Comparison of ENCODE assay signal across 8 cellular contexts in the genomic region with DNA sequence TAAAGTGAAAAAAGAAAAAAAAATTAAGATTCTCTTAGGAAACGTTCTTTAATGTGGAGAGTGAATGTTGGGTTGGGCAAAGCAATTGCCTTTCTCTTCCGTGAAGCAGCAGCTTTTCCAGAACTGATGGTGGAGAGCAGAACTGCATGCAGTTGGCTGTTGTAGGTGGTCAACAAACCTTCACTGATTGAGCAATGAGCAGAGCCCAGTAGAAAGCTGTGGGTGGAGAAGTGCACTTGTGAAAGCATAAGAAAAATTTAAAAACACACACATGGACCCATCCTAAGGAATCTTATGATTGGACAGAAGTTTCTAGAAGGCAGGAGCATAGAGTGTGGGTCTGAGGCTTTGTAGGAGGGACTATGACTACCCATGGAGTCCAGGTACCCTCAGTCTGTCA. TPM values are rescaled to one million over a fixed set of nuclear protein-coding genes. Genes with fewer than 3 reads are reported as not detected.
DNase-seq lines count a peak whose midpoint lies in the region; ATAC-seq and TF ChIP-seq lines count a peak whose summit lies in the region.

No MANE protein-coding gene starts in this region.

- peaks cover 24% of the 10 kb centered on the region for H3K4me1 ChIP-seq in IMR-90 (ENCODE audit: control insufficient read depth, insufficient read depth, low read length)
- H3K4me1 ChIP-seq in breast epithelium = peaks cover 9 to 21% of the 10 kb centered on the region in 2 donors
- peaks cover 34 to 68% of the 10 kb centered on the region in 2 donors for H3K4me1 ChIP-seq in thoracic aorta (ENCODE audit: control insufficient read depth in 1 of 2, low read depth in 2 of 2)
- H3K4me1 ChIP-seq in CD8-positive, alpha-beta T cell (ENCODE audit: insufficient read depth, low read length) = no peaks in the 10 kb centered on the region

- DNase-seq in IMR-90 (peak; percentile 74), breast epithelium (ENCODE audit: low spot score in 2 of 2) (no peak), thoracic aorta (ENCODE audit: low spot score) (no peak), NCI-H1048 (lab: John Stamatoyannopoulos, UW) (no peak), COLO829 (ENCODE audit: low spot score) (no peak)
- DNase-seq in CD8-positive, alpha-beta T cell = no peak

- H3K14ac ChIP-seq in IMR-90 (replicated peaks; ENCODE audit: low read depth, low read length) = peak overlapping the region; percentile 50; the same call in 1 of the 2 replicates

- no peak for TF ChIP-seq POLR2A in IMR-90 (IDR thresholded peaks at IDR 0.05; ENCODE audit: low read depth, low read length)
- TF ChIP-seq POLR2A in breast epithelium (IDR thresholded peaks at IDR 0.05) = no peak

- H3K4me3 Mint-ChIP-seq in CD8-positive, alpha-beta T cell = no peak overlapping the region

- H3K4me1 Mint-ChIP-seq in CD8-positive, alpha-beta T cell (ENCODE audit: low read depth) = peaks cover 5% of the 10 kb centered on the region

- peak overlapping the region; percentile 58 for H3K4me2 ChIP-seq in IMR-90 (ENCODE audit: low read depth, low read length)

- H4K5ac ChIP-seq in IMR-90 (ENCODE audit: low read depth, low read length) = peak overlapping the region; percentile 6; the same call in 1 of the 2 replicates

- H2AK5ac ChIP-seq in IMR-90 (ENCODE audit: low read depth, low read length) = peak overlapping the region; percentile 62; the same call in 1 of the 2 replicates

- no peak for TF ChIP-seq CTCF in IMR-90 (conservative IDR thresholded peaks at IDR 0.05; ENCODE audit: low read depth, low read length)
- peak in 2 of 3 donors; percentile 34 to 35 for TF ChIP-seq CTCF in breast epithelium (IDR thresholded peaks at IDR 0.05)
- TF ChIP-seq CTCF in thoracic aorta (IDR thresholded peaks at IDR 0.05) = peak; percentile 58
- TF ChIP-seq CTCF in CD8-positive, alpha-beta T cell (IDR thresholded peaks at IDR 0.05) = no peak

- in situ Hi-C loops in IMR-90 (cut with MboI; ENCODE audit: low sequenced_read_pairs) = no loop called here

- H4K20me1 ChIP-seq in IMR-90 (ENCODE audit: insufficient read depth, low read length) = no peaks in the 10 kb centered on the region

- H3K9me3 ChIP-seq in IMR-90 (ENCODE audit: control insufficient read depth, insufficient read depth, low read length) (no peaks in the 10 kb centered on the region), breast epithelium (no peaks in the 10 kb centered on the region), thoracic aorta (no peaks in the 10 kb centered on the region)
- H3K9me3 ChIP-seq in CD8-positive, alpha-beta T cell (ENCODE audit: low read length) = no peaks in the 10 kb centered on the region

- H3K4me3 ChIP-seq in IMR-90 (ENCODE audit: insufficient read depth, low read depth, low read length) (no peak overlapping the region), breast epithelium (peak overlapping the region; percentile 22 to 57 (median 53)), thoracic aorta (peak overlapping the region; percentile 79)
- H3K4me3 ChIP-seq in CD8-positive, alpha-beta T cell (ENCODE audit: low read depth, low read length) = no peak overlapping the region

- H3K36me3 ChIP-seq in IMR-90 (ENCODE audit: control insufficient read depth, insufficient read depth, low read length) = no peaks in the 10 kb centered on the region
- H3K36me3 ChIP-seq in breast epithelium = no peaks in the 10 kb centered on the region
- H3K36me3 ChIP-seq in thoracic aorta = peaks cover 23% of the 10 kb centered on the region
- no peaks in the 10 kb centered on the region for H3K36me3 ChIP-seq in CD8-positive, alpha-beta T cell (ENCODE audit: insufficient read depth, low read length)

- H3K27ac ChIP-seq in IMR-90 (ENCODE audit: insufficient read depth, low read length) = peak overlapping the region; percentile 82
- H3K27ac ChIP-seq in breast epithelium = peak overlapping the region; percentile 83 to 93
- peak overlapping the region; percentile 10 for H3K27ac ChIP-seq in layer of hippocampus (ENCODE audit: low read depth, low read length)
- peak overlapping the region; percentile 86 to 95 for H3K27ac ChIP-seq in thoracic aorta
- H3K27ac ChIP-seq in CD8-positive, alpha-beta T cell (ENCODE audit: low read depth, low read length) = no peak overlapping the region

- peak overlapping the region; percentile 26 for H2AFZ ChIP-seq in IMR-90 (replicated peaks; ENCODE audit: low read length, poor library complexity)

- POLR2A ChIA-PET in IMR-90 (lab: Charles Lee; ENCODE audit: unreplicated experiment) = no interaction called here
- POLR2A ChIA-PET in CD8-positive, alpha-beta T cell (lab: Charles Lee) = interaction anchor here (0.6 kb wide), 1 partner anchor 205 kb away, joined by 4 read pairs; no protein-coding TSS in a partner anchor

- intact Hi-C loops in IMR-90 (cut with micrococcal nuclease) = loop anchor here (10.0 kb wide), 1 partner anchor 445 kb away; no protein-coding TSS in a partner anchor
- intact Hi-C loops in breast epithelium (cut with DNase I; ENCODE audit: low total_unique reads) = loop anchor here (10.0 kb wide), 2 partner anchors 115 to 205 kb away; no protein-coding TSS in a partner anchor
- intact Hi-C loops in CD8-positive, alpha-beta T cell (cut with DNase I, micrococcal nuclease) = no loop called here

- H2BK15ac ChIP-seq in IMR-90 (ENCODE audit: low read depth, low read length) = peak overlapping the region; percentile 53; the same call in 2 of the 3 replicates

- no peaks in the 10 kb centered on the region for H3K9me3 Mint-ChIP-seq in CD8-positive, alpha-beta T cell

- H3K9ac ChIP-seq in IMR-90 (ENCODE audit: low read depth, low read length) = peak overlapping the region; percentile 10; the same call in 1 of the 2 replicates

- no peak overlapping the region for H3K27ac Mint-ChIP-seq in CD8-positive, alpha-beta T cell

- peak overlapping the region; percentile 85 for H3K4ac ChIP-seq in IMR-90 (ENCODE audit: low read depth, low read length)

- H3K56ac ChIP-seq in IMR-90 (ENCODE audit: extremely low read depth, insufficient read depth, low read length) = peak overlapping the region; percentile 44

- dilution Hi-C loops in IMR-90 (cut with HindIII; ENCODE audit: low sequenced_read_pairs, unreplicated experiment) = no loop called here

- H2BK20ac ChIP-seq in IMR-90 (ENCODE audit: low read depth, low read length) = peak overlapping the region; percentile 93

- H4K91ac ChIP-seq in IMR-90 (ENCODE audit: insufficient read depth, low read depth, low read length) = peak overlapping the region; percentile 62

- H2BK5ac ChIP-seq in IMR-90 (ENCODE audit: low read depth, low read length, poor library complexity, severe bottlenecking) = peak overlapping the region; percentile 37

- peak overlapping the region in 1 of 2 experiments; percentile 73; a peak in 2 of 4 replicates for H4K8ac ChIP-seq in IMR-90 (ENCODE audit: low read depth in 2 of 2, low read length in 2 of 2)

- H3K9me1 ChIP-seq in IMR-90 (ENCODE audit: insufficient read depth, low read length) = peaks cover 12% of the 10 kb centered on the region

- H3K18ac ChIP-seq in IMR-90 (ENCODE audit: low read depth, low read length) = peak overlapping the region; percentile 51

- no peaks in the 10 kb centered on the region; a peak in 1 of 4 replicates for H3K79me1 ChIP-seq in IMR-90 (ENCODE audit: low read depth in 1 of 2, low read length in 2 of 2)

- H3K27me3 Mint-ChIP-seq in CD8-positive, alpha-beta T cell (ENCODE audit: low read depth) = peaks cover 8% of the 10 kb centered on the region

- WGBS in IMR-90 (ENCODE audit: extremely low coverage in 2 of 2, insufficient read length in 1 of 2), 2 experiments = 50 to 100% methylated on average over 1 of the region's 2 CpGs

- H3K27me3 ChIP-seq in IMR-90 (ENCODE audit: control insufficient read depth, insufficient read depth, low read length) (peaks cover 7% of the 10 kb centered on the region; the same call in 1 of the 2 replicates), breast epithelium (no peaks in the 10 kb centered on the region), layer of hippocampus (ENCODE audit: control insufficient read depth, insufficient read depth, low read length) (no peaks in the 10 kb centered on the region), thoracic aorta (replicated peaks; ENCODE audit: insufficient read depth) (no peaks in the 10 kb centered on the region)
- H3K27me3 ChIP-seq in CD8-positive, alpha-beta T cell (ENCODE audit: insufficient read depth, low read length) = no peaks in the 10 kb centered on the region

- CTCF ChIA-PET in IMR-90 (lab: Yijun Ruan, JAX) = interaction anchor here (0.5 to 1.2 kb wide), 3 partner anchors 131 to 140 kb away, joined by 3 read pairs; no protein-coding TSS in a partner anchor
- CTCF ChIA-PET in CD8-positive, alpha-beta T cell (lab: Charles Lee) = interaction anchor here (0.6 to 6.8 kb wide), 6 partner anchors 7 to 213 kb away, joined by 3 to 53 read pairs (median 3); no protein-coding TSS in a partner anchor

- ATAC-seq in IMR-90 (ENCODE audit: low read depth) (peak; percentile 35), thoracic aorta (ENCODE audit: insufficient number of reproducible peaks, low FRiP score, low read depth) (peak; percentile 61), HG02885 (IDR thresholded peaks at IDR 0.05; ENCODE audit: poor library complexity, unreplicated experiment) (no peak)
- ATAC-seq in CD8-positive, alpha-beta T cell = no peak

- H2AK9ac ChIP-seq in IMR-90 (replicated peaks; ENCODE audit: low read depth, low read length, poor library complexity) = no peak overlapping the region

- BruUV-seq in IMR-90 (replicated peaks; lab: Mats Ljungman, UMichigan) = no TSS peak

- no peaks in the 10 kb centered on the region for H3K36me3 Mint-ChIP-seq in CD8-positive, alpha-beta T cell

- H3K23ac ChIP-seq in IMR-90 (ENCODE audit: low read depth, low read length) = peak overlapping the region; percentile 66; the same call in 1 of the 2 replicates

- peak overlapping the region; percentile 84 for H2BK120ac ChIP-seq in IMR-90 (ENCODE audit: low read depth, low read length)

- TF ChIP-seq RAD21 in IMR-90 (IDR thresholded peaks at IDR 0.05; ENCODE audit: low read length) = no peak

TF ChIP-seq in IMR-90, 13 proteins besides CTCF, POLR2A, EP300 and RAD21:
- TF ChIP-seq SMC3 (IDR thresholded peaks at IDR 0.05; ENCODE audit: low read depth, low read length) = no peak
- TF ChIP-seq CEBPB (IDR thresholded peaks at IDR 0.05; ENCODE audit: low read depth, low read length) = peak; percentile 91
- TF ChIP-seq CHD1 (IDR thresholded peaks at IDR 0.05; ENCODE audit: low read depth, low read length) = no peak

RNA-seq across cellular contexts. Expression of a gene that starts 4.5 kb away (rescaled TPM):
- total RNA-seq in IMR-90 (2012; rRNA removed) = under 0.01 TPM in 1 of 2 replicates, not detected in the other
- polyA plus RNA-seq in IMR-90 (2012; rRNA removed) = 0.47 and 0.56 TPM in 2 replicates
- polyA plus RNA-seq in IMR-90 (2012; cell fraction: cytosol; rRNA removed) = 0.25 and 0.69 TPM in 2 replicates
- polyA plus RNA-seq in IMR-90 (2012; cell fraction: nucleus; rRNA removed; ENCODE audit: low replicate concordance) = 0.14 and 0.26 TPM in 2 replicates
- 100 to 1,000 TPM in 1 of 3 donors, 10 to 100 TPM in 2; 27.4 to 132 (median 42.0) TPM for total RNA-seq in breast epithelium
- 100 to 1,000 TPM; 232 to 244 TPM for total RNA-seq in thoracic aorta
- not detected for total RNA-seq in CD8-positive, alpha-beta T cell

RNA-seq across cellular contexts. Expression of a gene that starts 13.9 kb away (rescaled TPM):
- total RNA-seq in IMR-90 (2012; rRNA removed) = not detected in 2 replicates
- not detected in 2 replicates for polyA plus RNA-seq in IMR-90 (2012; rRNA removed)
- polyA plus RNA-seq in IMR-90 (2012; cell fraction: cytosol; rRNA removed) = not detected in 2 replicates
- polyA plus RNA-seq in IMR-90 (2012; cell fraction: nucleus; rRNA removed; ENCODE audit: low replicate concordance) = not detected in 2 replicates
- total RNA-seq in breast epithelium = not detected
- total RNA-seq in thoracic aorta = not detected
- not detected for total RNA-seq in CD8-positive, alpha-beta T cell

Comparison
In these comparisons a context has a peak if more than half of its experiments do, and no peak if none do; other contexts are left out.
1. ATAC-seq: peak in IMR-90 (single experiment) and thoracic aorta (single experiment); none in HG02885 (single experiment) and CD8-positive, alpha-beta T cell (single experiment).
2. H3K4me3 ChIP-seq: peak in breast epithelium (3 of 3) and thoracic aorta (single experiment); none in IMR-90 (single experiment) and CD8-positive, alpha-beta T cell (single experiment).
3. CTCF ChIP-seq: peak in breast epithelium (2 of 3) and thoracic aorta (single experiment); none in IMR-90 (single experiment) and CD8-positive, alpha-beta T cell (single experiment).
4. RNA of a gene that starts 4.5 kb away (total RNA-seq): 232 to 244 TPM in thoracic aorta and 27.4 to 132 TPM in breast epithelium; under 0.01 TPM in IMR-90 and not detected in CD8-positive, alpha-beta T cell; every median in the first group is over 10 times any median in the second.
5. intact Hi-C loops: an anchor here in IMR-90 (10.0 kb wide) and breast epithelium (10.0 kb wide); none called in CD8-positive, alpha-beta T cell.